In the genomic region with DNA sequence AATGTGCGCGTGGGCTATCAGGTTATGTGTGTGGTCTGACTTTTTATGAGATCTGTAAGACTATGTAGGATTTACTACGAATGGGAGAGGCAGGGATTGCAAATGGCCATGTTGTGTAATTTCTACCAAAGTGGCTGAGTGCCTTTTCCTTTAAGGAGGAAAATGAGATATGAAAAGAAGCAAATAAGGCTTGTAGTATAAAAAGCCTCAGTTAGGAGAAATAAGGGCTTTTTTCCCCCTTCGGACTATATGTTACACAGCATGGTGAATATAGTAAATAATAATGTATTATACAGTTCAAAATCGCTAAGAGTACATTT, we compare ENCODE assay signal across 8 cellular contexts. TPM values are rescaled to one million over a fixed set of nuclear protein-coding genes. Genes with fewer than 3 reads are reported as not detected.
DNase-seq lines count a peak whose midpoint lies in the region; ATAC-seq and TF ChIP-seq lines count a peak whose summit lies in the region.

No MANE protein-coding gene starts in this region.

- peak overlapping the region; percentile 99 for H3K4me3 ChIP-seq in GM06990 (replicated peaks; ENCODE audit: low read depth, low read length)
- peak overlapping the region; percentile 91 to 96 for H3K4me3 ChIP-seq in esophagus (ENCODE audit: low read depth in 1 of 2, low read length in 2 of 2)

- H3K4me3 Mint-ChIP-seq in progenitor cell of endocrine pancreas (ENCODE audit: low read depth): peak overlapping the region; percentile 95

- TF ChIP-seq CTCF in GM06990 (IDR thresholded peaks at IDR 0.05; ENCODE audit: insufficient read depth, low read length, poor library complexity, severe bottlenecking) (no peak), RWPE1 (conservative IDR thresholded peaks at IDR 0.05; ENCODE audit: low read depth) (no peak), progenitor cell of endocrine pancreas (IDR thresholded peaks at IDR 0.05; ENCODE audit: unreplicated experiment) (no peak)

- peaks cover 27% of the 10 kb centered on the region for H3K4me1 Mint-ChIP-seq in progenitor cell of endocrine pancreas (ENCODE audit: low read depth)

- H3K27me3 Mint-ChIP-seq in progenitor cell of endocrine pancreas: no peaks in the 10 kb centered on the region

- no peak for ATAC-seq in GM18907 (IDR thresholded peaks at IDR 0.05; ENCODE audit: unreplicated experiment)
- ATAC-seq in HG03520 (IDR thresholded peaks at IDR 0.05; ENCODE audit: unreplicated experiment): no peak

- no peak for DNase-seq in GM06990 (ENCODE audit: extremely low read depth, insufficient read length)
- no peak for DNase-seq in RWPE1 (ENCODE audit: low spot score)
- DNase-seq in progenitor cell of endocrine pancreas (ENCODE audit: low spot score, unreplicated experiment): no peak
- no peak for DNase-seq in C1 segment of cervical spinal cord (lab: John Stamatoyannopoulos, UW)
- no peak for DNase-seq in NCI-H748 treated with DMSO at 0.1 percent for 48 hours (lab: John Stamatoyannopoulos, UW)

- H3K36me3 Mint-ChIP-seq in progenitor cell of endocrine pancreas (ENCODE audit: insufficient read depth): peaks cover 5% of the 10 kb centered on the region

- H3K27me3 ChIP-seq in GM06990 (replicated peaks; ENCODE audit: control insufficient read depth, insufficient read depth, low read length) (no peaks in the 10 kb centered on the region), esophagus (ENCODE audit: control insufficient read depth in 1 of 2, insufficient read depth in 2 of 2, low read length in 2 of 2) (no peaks in the 10 kb centered on the region)

- H3K4me1 ChIP-seq in esophagus (ENCODE audit: control insufficient read depth in 2 of 2, insufficient read depth in 2 of 2, low read length in 1 of 2): peaks cover 0 to 3% of the 10 kb centered on the region in 2 donors

- peak overlapping the region; percentile 68 for H3K27ac ChIP-seq in RWPE1
- peak overlapping the region; percentile 40 to 91 for H3K27ac ChIP-seq in esophagus (ENCODE audit: low read depth in 2 of 2, low read length in 1 of 2)

- H3K9me3 Mint-ChIP-seq in progenitor cell of endocrine pancreas (ENCODE audit: low read depth): peaks cover 10% of the 10 kb centered on the region

- 6 to 12% methylated on average over 5 of the region's 5 CpGs for WGBS in esophagus, 2 donors

- CTCF ChIA-PET in RWPE1 (lab: Yijun Ruan, JAX): interaction anchor here (0.6 kb wide), 1 partner anchor 1958 kb away, joined by 3 read pairs; no protein-coding TSS in a partner anchor

- H3K36me3 ChIP-seq in GM06990 (ENCODE audit: control insufficient read depth, insufficient read depth, low read length) (no peaks in the 10 kb centered on the region), esophagus (ENCODE audit: control insufficient read depth in 2 of 2, insufficient read depth in 2 of 2, low read length in 1 of 2) (no peaks in the 10 kb centered on the region)

- H3K9me3 ChIP-seq in esophagus (ENCODE audit: control insufficient read depth in 2 of 2, insufficient read depth in 1 of 2, low read depth in 1 of 2, low read length in 1 of 2): no peaks in the 10 kb centered on the region

- H3K27ac Mint-ChIP-seq in progenitor cell of endocrine pancreas: peak overlapping the region; percentile 99

- POLR2A ChIA-PET in RWPE1 (lab: Yijun Ruan, JAX; ENCODE audit: low non-redundant PET): interaction anchor here (1.0 kb wide), 1 partner anchor 13 kb away, joined by 3 read pairs; no protein-coding TSS in a partner anchor

RNA-seq across cellular contexts. Expression of a gene that starts 0.4 kb away (rescaled TPM):
- 1 to 10 TPM; 1.1 to 1.5 TPM for polyA plus RNA-seq in esophagus
- total RNA-seq in progenitor cell of endocrine pancreas: 19.7 and 20.1 TPM in 2 replicates
